ENCODE assay signal across 1 cellular context in genomic region chr6:36914227-36914794, GRCh38.
TF ChIP-seq lines count a peak whose summit lies in the region.

No MANE protein-coding gene starts in this region.

TF ChIP-seq in H1, 55 proteins besides CTCF, POLR2A, EP300 and RAD21:
- TF ChIP-seq YY1 (IDR thresholded peaks at IDR 0.05; ENCODE audit: low read depth, low read length) (0 out of 2 replicates have a peak, but pooled peaks have one; percentile 20), TAF7 (optimal IDR thresholded peaks at IDR 0.05; ENCODE audit: borderline replicate concordance, low read depth, low read length) (no peak), EGR1 (IDR thresholded peaks at IDR 0.05; ENCODE audit: borderline replicate concordance, low read depth, low read length) (no peak), JUND (IDR thresholded peaks at IDR 0.05; ENCODE audit: low read length) (peak; percentile 79), CTBP2 (IDR thresholded peaks at IDR 0.05; ENCODE audit: borderline replicate concordance, insufficient read depth, insufficient read length, low read length) (no peak), ATF2 (IDR thresholded peaks at IDR 0.05; ENCODE audit: low read length) (0 out of 2 replicates have a peak, but pooled peaks have one; percentile 45), MAFK (IDR thresholded peaks at IDR 0.05; ENCODE audit: low read depth, low read length) (peak; percentile 2; the same call in 1 of the 2 replicates)
